Comparison of ENCODE assay signal across 11 cellular contexts in genomic region chr6:163260911-163261310, GRCh38.
DNase-seq lines count a peak whose midpoint lies in the region; ATAC-seq and TF ChIP-seq lines count a peak whose summit lies in the region.
"Had no signal": no experiment of that assay in that cellular context is flagged by ENCODE, and none has a peak within 500 bp of the region (broad histone marks: within the 10 kb centered on the region; RNA-seq: fewer than 3 reads in every experiment).

No MANE protein-coding gene starts in this region.

- H3K9me3 Mint-ChIP-seq in neural crest cell, result peaks cover 7% of the 10 kb centered on the region

- ATAC-seq in Right ventricle myocardium superior (ENCODE audit: poor library complexity) (peak; percentile 18), Right ventricle myocardium inferior (no peak), heart right ventricle (peak in 3 of 8 donors; percentile 18 to 41 (median 27)), HG03432 (IDR thresholded peaks at IDR 0.05; ENCODE audit: unreplicated experiment) (no peak), GM18511 (IDR thresholded peaks at IDR 0.05; ENCODE audit: unreplicated experiment) (no peak)

- DNase-seq in Right ventricle myocardium superior (no peak), Right ventricle myocardium inferior (ENCODE audit: missing footprints) (no peak), heart right ventricle (no peak), neural crest cell (ENCODE audit: low read depth, low spot score) (no peak), tibial nerve (ENCODE audit: low spot score in 2 of 2) (no peak), HT-29 (ENCODE audit: low spot score) (no peak)
- DNase-seq: activated T-cell treated with anti-CD3 and anti-CD28 coated beads, Interleukin-2, amount 50 U/mL, for 48 hours; NCI-H345 had no signal

- H3K4me3 Mint-ChIP-seq in neural crest cell, result peak overlapping the region; percentile 54

- TF ChIP-seq EP300 in tibial nerve (IDR thresholded peaks at IDR 0.05), result no peak

- H3K9me3 ChIP-seq in heart right ventricle, result no peaks in the 10 kb centered on the region
- H3K9me3 ChIP-seq in tibial nerve, result no peaks in the 10 kb centered on the region

- 10 to 18% methylated on average over 8 of the region's 8 CpGs for WGBS in heart right ventricle, 2 donors
- 14 to 15% methylated on average over 8 of the region's 8 CpGs for WGBS in tibial nerve, 2 donors

- H3K27me3 Mint-ChIP-seq in neural crest cell (ENCODE audit: low read depth), result no peaks in the 10 kb centered on the region

- H3K36me3 Mint-ChIP-seq in neural crest cell (ENCODE audit: low read depth), result peaks cover 4% of the 10 kb centered on the region

- TF ChIP-seq POLR2A in tibial nerve (IDR thresholded peaks at IDR 0.05), result no peak

- H3K4me3 ChIP-seq in heart right ventricle, result peak overlapping the region in 7 of 10 donors; percentile 8 to 44 (median 40)
- peak overlapping the region in 2 of 4 donors; percentile 28 to 39 for H3K4me3 ChIP-seq in tibial nerve

- H3K27ac Mint-ChIP-seq in neural crest cell (ENCODE audit: unreplicated experiment), result peak overlapping the region; percentile 91

- intact Hi-C loops in Right ventricle myocardium superior (cut with DNase I), result loop anchor here (10.0 kb wide), 1 partner anchor 154 kb away; the partner anchor contains the start of gene QKI
- intact Hi-C loops in Right ventricle myocardium inferior (cut with DNase I), result loop anchor here (5.0 kb wide), 2 partner anchors 54 to 76 kb away; no protein-coding TSS in a partner anchor
- intact Hi-C loops in heart right ventricle (cut with DNase I), result loop anchor here in 2 of 10 donors (5.0 to 10.0 kb wide), 2 partner anchors 151 to 154 kb away; partner anchors contain the start of gene QKI (in 2 of the 2)

- no peaks in the 10 kb centered on the region for H3K27me3 ChIP-seq in heart right ventricle
- H3K27me3 ChIP-seq in tibial nerve, result no peaks in the 10 kb centered on the region

- H3K4me1 Mint-ChIP-seq in neural crest cell, result peaks cover 46% of the 10 kb centered on the region

- H3K4me1 ChIP-seq in heart right ventricle (peaks cover 4 to 44% (median 20%) of the 10 kb centered on the region in 9 donors), tibial nerve (peaks cover 0 to 58% (median 15%) of the 10 kb centered on the region in 4 donors)

- H3K36me3 ChIP-seq in heart right ventricle, result no peaks in the 10 kb centered on the region
- H3K36me3 ChIP-seq in tibial nerve, result no peaks in the 10 kb centered on the region

- H3K27ac ChIP-seq in heart right ventricle, result peak overlapping the region in 9 of 10 donors; percentile 57 to 77 (median 65)
- H3K27ac ChIP-seq in tibial nerve, result peak overlapping the region; percentile 40 to 92 (median 64)
- H3K27ac ChIP-seq: RWPE1 had no signal

- TF ChIP-seq CTCF in heart right ventricle (IDR thresholded peaks at IDR 0.05) (no peak), neural crest cell (conservative IDR thresholded peaks at IDR 0.05) (no peak), tibial nerve (IDR thresholded peaks at IDR 0.05) (no peak)
